Comparison of ENCODE assay signal across 8 cellular contexts in genomic region chr19:16587031-16588023, GRCh38. TPM values are rescaled to one million over a fixed set of nuclear protein-coding genes. Genes with fewer than 3 reads are reported as not detected.
DNase-seq lines count a peak whose midpoint lies in the region; ATAC-seq, FAIRE-seq and TF ChIP-seq lines count a peak whose summit lies in the region.

No MANE protein-coding gene starts in this region.

- H4K20me1 ChIP-seq in BLaER1 treated with 17β-estradiol and CSF1 and Interleukin-3, amounts not matched to agents 10 nM and 100 nM: peaks cover 82 to 100% (median 97%) of the 10 kb centered on the region in 11 experiments
- H4K20me1 ChIP-seq in H1 (replicated peaks in 1 of 2; ENCODE audit: control insufficient read depth in 1 of 2, insufficient read depth in 2 of 2, low read length in 2 of 2): peaks cover 37 to 48% of the 10 kb centered on the region in 2 experiments

- no peak overlapping the region for H4K8ac ChIP-seq in H1 (ENCODE audit: extremely low read depth, insufficient read depth, low read length)

- H3K27ac ChIP-seq in BLaER1 treated with 17β-estradiol and CSF1 and Interleukin-3, amounts not matched to agents 10 nM and 100 nM: peak overlapping the region; percentile 5 to 91 (median 88); a peak in 21 of 22 replicates
- H3K27ac ChIP-seq in H1 (ENCODE audit: low read depth, low read length): no peak overlapping the region
- H3K27ac ChIP-seq in neutrophil: peak overlapping the region; percentile 85

- TF ChIP-seq RAD21 in H1 (IDR thresholded peaks at IDR 0.05 in 1 of 2, conservative IDR thresholded peaks at IDR 0.05 in 1 of 2; ENCODE audit: low read depth in 2 of 2, low read length in 2 of 2): no peak

- H3K56ac ChIP-seq in H1 (replicated peaks; ENCODE audit: insufficient read length, low read depth, low read length): no peak overlapping the region

- H3K18ac ChIP-seq in H1 (ENCODE audit: extremely low read depth, low read length): peak overlapping the region; percentile 34

- TF ChIP-seq POLR2A in H1 (IDR thresholded peaks at IDR 0.05; ENCODE audit: control extremely low read depth in 1 of 2, low read depth in 2 of 2, low read length in 2 of 2): no peak

- H3K4me2 ChIP-seq in BLaER1 treated with 17β-estradiol and CSF1 and Interleukin-3, amounts not matched to agents 10 nM and 100 nM: peak overlapping the region; percentile 94 to 100 (median 99)
- H3K4me2 ChIP-seq in H1 (ENCODE audit: insufficient read depth in 1 of 2, low read depth in 2 of 2, low read length in 2 of 2): peak overlapping the region; percentile 28 to 30; a peak in 3 of 4 replicates

- peak overlapping the region; percentile 19 to 61 (median 43) for H3K4me3 ChIP-seq in BLaER1 treated with 17β-estradiol and CSF1 and Interleukin-3, amounts not matched to agents 10 nM and 100 nM
- no peak overlapping the region for H3K4me3 ChIP-seq in H1 (ENCODE audit: extremely low read depth in 1 of 4, insufficient read depth in 2 of 4, low read depth in 3 of 4, low read length in 4 of 4)
- H3K4me3 ChIP-seq in neutrophil (ENCODE audit: low read depth in 1 of 2, low read length in 1 of 2): peak overlapping the region; percentile 30 to 45

- no peak for FAIRE-seq in H1 (lab: Jason Lieb, UNC)

- H3K36me3 ChIP-seq in BLaER1 treated with 17β-estradiol and CSF1 and Interleukin-3, amounts not matched to agents 10 nM and 100 nM: peaks cover 0 to 3% (median 0%) of the 10 kb centered on the region in 11 experiments; a peak in 5 of 22 replicates
- H3K36me3 ChIP-seq in H1 (ENCODE audit: control insufficient read depth in 2 of 4, insufficient read depth in 4 of 4, low read length in 3 of 4): no peaks in the 10 kb centered on the region
- no peaks in the 10 kb centered on the region for H3K36me3 ChIP-seq in neutrophil

- H2BK15ac ChIP-seq in H1 (ENCODE audit: low read length): no peak overlapping the region

- CTCF ChIA-PET in H1 (lab: Charles Lee; ENCODE audit: partially characterized antibody): interaction anchor here (0.6 to 1.7 kb wide), 7 partner anchors 11 to 805 kb away, joined by 3 to 6 read pairs (median 4); no protein-coding TSS in a partner anchor

- no peak overlapping the region for H4K91ac ChIP-seq in H1 (replicated peaks; ENCODE audit: insufficient read length, low read length)

- H3K23ac ChIP-seq in H1 (ENCODE audit: insufficient read length): no peak overlapping the region

- H3K14ac ChIP-seq in H1 (ENCODE audit: insufficient read length): no peak overlapping the region

- H4K5ac ChIP-seq in H1 (ENCODE audit: insufficient read length, low read depth, low read length): no peak overlapping the region

- no peak overlapping the region for H2BK12ac ChIP-seq in H1 (ENCODE audit: low read depth, low read length)

- no peak overlapping the region for H2AK5ac ChIP-seq in H1 (ENCODE audit: low read depth, low read length)

- no peaks in the 10 kb centered on the region for H3K9me3 ChIP-seq in BLaER1 treated with 17β-estradiol and CSF1 and Interleukin-3, amounts not matched to agents 10 nM and 100 nM (replicated peaks in 1 of 11)
- no peaks in the 10 kb centered on the region for H3K9me3 ChIP-seq in H1 (ENCODE audit: insufficient read depth in 2 of 2, low read depth in 1 of 2, low read length in 1 of 2)
- H3K9me3 ChIP-seq in neutrophil: no peaks in the 10 kb centered on the region

- DNase-seq in LHCN-M2 (ENCODE audit: low read depth) (peak; percentile 38), H1 (ENCODE audit: low read depth in 1 of 2, low spot score in 2 of 2) (no peak), GM19238 (ENCODE audit: insufficient read length, low spot score) (no peak), NCI-H345 treated with DMSO at 0.1 percent for 48 hours (lab: John Stamatoyannopoulos, UW; ENCODE audit: unreplicated experiment) (no peak)
- DNase-seq in activated CD4-positive, alpha-beta T cell treated with anti-CD3 and anti-CD28 coated beads, Interleukin-2, amount 50 U/mL, for 48 hours: peak; percentile 59 to 62

- peaks cover 13 to 95% of the 10 kb centered on the region in 2 experiments; a peak in 3 of 4 replicates for H3K79me2 ChIP-seq in H1 (ENCODE audit: control insufficient read depth in 1 of 2, insufficient read depth in 2 of 2, low read length in 2 of 2)

- TF ChIP-seq CTCF in H1 (IDR thresholded peaks at IDR 0.05; ENCODE audit: control extremely low read depth in 1 of 3, insufficient read depth in 1 of 3, low read depth in 1 of 3, low read length in 3 of 3) (no peak), neutrophil (IDR thresholded peaks at IDR 0.05) (no peak)

- H2BK5ac ChIP-seq in H1 (ENCODE audit: low read depth, low read length): peak overlapping the region; percentile 58; the same call in 1 of the 2 replicates

- POLR2A ChIA-PET in H1 (lab: Charles Lee; ENCODE audit: partially characterized antibody): interaction anchor here (0.7 to 1.8 kb wide), 7 partner anchors 9 to 48 kb away, joined by 3 to 9 read pairs (median 3); partner anchors contain the start of gene SLC35E1

- no peaks in the 10 kb centered on the region for H3K27me3 ChIP-seq in BLaER1 treated with 17β-estradiol and CSF1 and Interleukin-3, amounts not matched to agents 10 nM and 100 nM
- H3K27me3 ChIP-seq in H1 (replicated peaks in 1 of 4; ENCODE audit: control insufficient read depth in 3 of 4, extremely low read depth in 1 of 4, insufficient read depth in 3 of 4, low read length in 3 of 4) (no peaks in the 10 kb centered on the region), neutrophil (no peaks in the 10 kb centered on the region)

- no peak for TF ChIP-seq EP300 in H1 (IDR thresholded peaks at IDR 0.05; ENCODE audit: borderline replicate concordance in 1 of 2, low read depth in 2 of 2, low read length in 2 of 2)

- peaks cover 87 to 100% (median 100%) of the 10 kb centered on the region in 10 experiments for H3K4me1 ChIP-seq in BLaER1 treated with 17β-estradiol and CSF1 and Interleukin-3, amounts not matched to agents 10 nM and 100 nM
- peaks cover 10 to 51% (median 32%) of the 10 kb centered on the region in 4 experiments for H3K4me1 ChIP-seq in H1 (replicated peaks in 1 of 4; ENCODE audit: control insufficient read depth in 3 of 4, insufficient read depth in 4 of 4, low read length in 3 of 4)
- H3K4me1 ChIP-seq in neutrophil (ENCODE audit: control insufficient read depth in 1 of 2, insufficient read depth in 1 of 2, low read depth in 1 of 2, low read length in 1 of 2): peaks cover 67 to 76% of the 10 kb centered on the region in 2 experiments

- H3K79me1 ChIP-seq in H1 (ENCODE audit: low read depth, low read length): peaks cover 45% of the 10 kb centered on the region

- no peaks in the 10 kb centered on the region for H3K23me2 ChIP-seq in H1 (ENCODE audit: low read depth, low read length)

- WGBS in H1 (ENCODE audit: extremely low coverage in 1 of 2, insufficient coverage in 1 of 2, insufficient read length in 1 of 2, insufficient replicate concordance in 2 of 2, low coverage in 1 of 2, low lambda C conversion rate in 2 of 2, missing lambda C conversion rate in 1 of 2), 2 experiments: 70% methylated on average over 22 of the region's 23 CpGs; no CpG with 5 or more reads in 1 of the 2 experiments

- no peak for ATAC-seq in GM18498 (IDR thresholded peaks at IDR 0.05; ENCODE audit: unreplicated experiment)

- no peak overlapping the region for H2AFZ ChIP-seq in H1 (ENCODE audit: low read length)

- H3K4ac ChIP-seq in H1 (replicated peaks; ENCODE audit: insufficient read length, low read depth, low read length): no peak overlapping the region

- no peak overlapping the region for H2BK120ac ChIP-seq in H1 (replicated peaks; ENCODE audit: low read depth, low read length)

- H3K9ac ChIP-seq in BLaER1 treated with 17β-estradiol and CSF1 and Interleukin-3, amounts not matched to agents 10 nM and 100 nM: peak overlapping the region; percentile 27 to 80 (median 77); a peak in 19 of 22 replicates
- 0 out of 7 replicates have a peak overlapping the region, but pooled peaks of 1 of the 4 experiments have one; percentile 19 for H3K9ac ChIP-seq in H1 (replicated peaks in 1 of 4; ENCODE audit: extremely low read depth in 1 of 4, low read depth in 3 of 4, low read length in 3 of 4)

- no peak overlapping the region; the same call in 1 of the 2 replicates for H2BK20ac ChIP-seq in H1 (ENCODE audit: low read length)

TF ChIP-seq in H1, 55 proteins besides CTCF, POLR2A, EP300 and RAD21 (continues in another document):
- no peak for TF ChIP-seq KDM1A (IDR thresholded peaks at IDR 0.05; ENCODE audit: borderline replicate concordance, low read length)

RNA-seq across cellular contexts. Expression of gene SLC35E1, which starts 15.1 kb away (rescaled TPM):
- 33.2 and 34.3 TPM in 2 replicates for total RNA-seq in LHCN-M2 (2014; rRNA removed)
- 33.3 TPM for polyA plus RNA-seq in LHCN-M2 (2012)
- total RNA-seq in H1 (2021; fragmentation: NEBNext Ultra II Directional; extraction: Animal tissue kit (Norgen Biotek cat#: 25700)): 26.0 and 28.5 TPM in 2 replicates
- 31.2 and 31.9 TPM in 2 replicates for polyA plus RNA-seq in H1 (2011; rRNA removed)
- 19.0 TPM for polyA plus RNA-seq in H1 (2011; cell fraction: cytosol; rRNA removed)
- polyA plus RNA-seq in H1 (2011; cell fraction: nucleus; rRNA removed): 47.0 TPM
- polyA plus RNA-seq in H1 (2012, experiment 1 of 2): 17.7 to 21.3 TPM (median 20.5 TPM) in 4 replicates
- polyA plus RNA-seq in H1 (2012, experiment 2 of 2): 15.8 TPM
- 36.8 TPM for polyA plus RNA-seq in H1 (2013, experiment 1 of 2)
- polyA plus RNA-seq in H1 (2013, experiment 2 of 2): 43.2 TPM
- polyA minus RNA-seq in H1 (2011; rRNA and poly(A)+ RNA removed): 52.9 and 53.8 TPM in 2 replicates
- polyA minus RNA-seq in H1 (2011; cell fraction: cytosol; rRNA and poly(A)+ RNA removed): 20.4 TPM
- 24.4 TPM for polyA minus RNA-seq in H1 (2011; cell fraction: nucleus; rRNA and poly(A)+ RNA removed)

RNA-seq across cellular contexts. Expression of gene MED26, which starts 40.7 kb away (rescaled TPM):
- total RNA-seq in LHCN-M2 (2014; rRNA removed): 7.4 and 8.9 TPM in 2 replicates
- 3.8 TPM for polyA plus RNA-seq in LHCN-M2 (2012)
- 10.7 and 12.3 TPM in 2 replicates for total RNA-seq in H1 (2021; fragmentation: NEBNext Ultra II Directional; extraction: Animal tissue kit (Norgen Biotek cat#: 25700))
- 5.3 and 6.2 TPM in 2 replicates for polyA plus RNA-seq in H1 (2011; rRNA removed)
- polyA plus RNA-seq in H1 (2011; cell fraction: cytosol; rRNA removed): 5.3 TPM
- 7.5 TPM for polyA plus RNA-seq in H1 (2011; cell fraction: nucleus; rRNA removed)
- polyA plus RNA-seq in H1 (2012, experiment 1 of 2): 5.9 to 7.5 TPM (median 7.2 TPM) in 4 replicates
- 6.3 TPM for polyA plus RNA-seq in H1 (2012, experiment 2 of 2)
- polyA plus RNA-seq in H1 (2013, experiment 1 of 2): 7.3 TPM
- polyA plus RNA-seq in H1 (2013, experiment 2 of 2): 6.5 TPM
- polyA minus RNA-seq in H1 (2011; rRNA and poly(A)+ RNA removed): 6.0 and 8.6 TPM in 2 replicates
- polyA minus RNA-seq in H1 (2011; cell fraction: cytosol; rRNA and poly(A)+ RNA removed): 11.6 TPM
- 15.5 TPM for polyA minus RNA-seq in H1 (2011; cell fraction: nucleus; rRNA and poly(A)+ RNA removed)

RNA-seq across cellular contexts. Expression of gene CHERP, which starts 45.1 kb away (rescaled TPM):
- 5.8 and 6.5 TPM in 2 replicates for total RNA-seq in LHCN-M2 (2014; rRNA removed)
- polyA plus RNA-seq in LHCN-M2 (2012): 16.7 TPM
- 72.5 and 73.7 TPM in 2 replicates for total RNA-seq in H1 (2021; fragmentation: NEBNext Ultra II Directional; extraction: Animal tissue kit (Norgen Biotek cat#: 25700))
- polyA plus RNA-seq in H1 (2011; rRNA removed): 13.9 and 23.9 TPM in 2 replicates
- polyA plus RNA-seq in H1 (2011; cell fraction: cytosol; rRNA removed): 9.3 TPM
- 52.5 TPM for polyA plus RNA-seq in H1 (2011; cell fraction: nucleus; rRNA removed)
- polyA plus RNA-seq in H1 (2012, experiment 1 of 2): 38.9 to 59.6 TPM (median 54.5 TPM) in 4 replicates
- 37.2 TPM for polyA plus RNA-seq in H1 (2012, experiment 2 of 2)
- polyA plus RNA-seq in H1 (2013, experiment 1 of 2): 47.6 TPM
- polyA plus RNA-seq in H1 (2013, experiment 2 of 2): 44.8 TPM
- 6.0 and 8.6 TPM in 2 replicates for polyA minus RNA-seq in H1 (2011; rRNA and poly(A)+ RNA removed)
- 25.3 TPM for polyA minus RNA-seq in H1 (2011; cell fraction: cytosol; rRNA and poly(A)+ RNA removed)
- polyA minus RNA-seq in H1 (2011; cell fraction: nucleus; rRNA and poly(A)+ RNA removed): 26.4 TPM

Comparison
In these comparisons a context has a peak if more than half of its experiments do, and no peak if none do; other contexts are left out.
1. H3K4me3 ChIP-seq: peak in BLaER1 treated with 17β-estradiol and CSF1 and Interleukin-3, amounts not matched to agents 10 nM and 100 nM (10 of 10) and neutrophil (2 of 2); none in H1 (0 of 4).
2. DNase-seq: peak in LHCN-M2 (single experiment) and activated CD4-positive, alpha-beta T cell treated with anti-CD3 and anti-CD28 coated beads, Interleukin-2, amount 50 U/mL, for 48 hours (2 of 2); none in H1 (0 of 2), GM19238 (single experiment) and NCI-H345 treated with DMSO at 0.1 percent for 48 hours (single experiment).